Comparison of ENCODE assay signal across 1 cellular context in genomic region chr1:225896937-225897549, GRCh38.
TF ChIP-seq lines count a peak whose summit lies in the region.

No MANE protein-coding gene starts in this region.

TF ChIP-seq in HepG2, 621 proteins besides CTCF, POLR2A, EP300 and RAD21 (continued from another document and continues in another):
- no peak for TF ChIP-seq ZNF839 (CRISPR knock-in tag; IDR thresholded peaks at IDR 0.05; ENCODE audit: borderline replicate concordance)
- no peak for TF ChIP-seq NFE2L2 (IDR thresholded peaks at IDR 0.05; ENCODE audit: low read length)
- TF ChIP-seq FOXA1 (IDR thresholded peaks at IDR 0.05): no peak
- TF ChIP-seq FOXA1 (CRISPR knock-in tag; IDR thresholded peaks at IDR 0.05): 0 out of 2 replicates have a peak, but pooled peaks have one; percentile 24
- no peak for TF ChIP-seq PREB (CRISPR knock-in tag; IDR thresholded peaks at IDR 0.05)
- TF ChIP-seq TOPORS (CRISPR knock-in tag; IDR thresholded peaks at IDR 0.05): no peak
- TF ChIP-seq ZNF362 (CRISPR knock-in tag; IDR thresholded peaks at IDR 0.05; ENCODE audit: borderline replicate concordance): no peak
- no peak for TF ChIP-seq ZNF280B (CRISPR knock-in tag; IDR thresholded peaks at IDR 0.05; ENCODE audit: borderline replicate concordance)
- no peak for TF ChIP-seq ZBTB7A (CRISPR knock-in tag; IDR thresholded peaks at IDR 0.05)
- no peak for TF ChIP-seq BRF2 (CRISPR knock-in tag; IDR thresholded peaks at IDR 0.05)
- no peak for TF ChIP-seq ZNF180 (CRISPR knock-in tag; IDR thresholded peaks at IDR 0.05; ENCODE audit: borderline replicate concordance, low read depth)
- TF ChIP-seq ZNF17 (CRISPR knock-in tag; IDR thresholded peaks at IDR 0.05): no peak
- TF ChIP-seq ZNF569 (CRISPR knock-in tag; IDR thresholded peaks at IDR 0.05; ENCODE audit: borderline replicate concordance): no peak
- no peak for TF ChIP-seq ZNF563 (CRISPR knock-in tag; IDR thresholded peaks at IDR 0.05)
- no peak for TF ChIP-seq AHR (CRISPR knock-in tag; IDR thresholded peaks at IDR 0.05)
- peak; percentile 22; the same call in 1 of the 2 replicates for TF ChIP-seq HMG20A (CRISPR knock-in tag; IDR thresholded peaks at IDR 0.05; ENCODE audit: borderline replicate concordance)
- TF ChIP-seq ZNF768 (CRISPR knock-in tag; IDR thresholded peaks at IDR 0.05): no peak
- no peak for TF ChIP-seq ADNP (CRISPR knock-in tag; IDR thresholded peaks at IDR 0.05)
- peak; percentile 50 for TF ChIP-seq NFYC (CRISPR knock-in tag; IDR thresholded peaks at IDR 0.05)
- TF ChIP-seq TAF15 (IDR thresholded peaks at IDR 0.05; ENCODE audit: low read depth, low read length, poor library complexity, severe bottlenecking): no peak
- TF ChIP-seq ZNF317 (CRISPR knock-in tag; IDR thresholded peaks at IDR 0.05): no peak
- 0 out of 2 replicates have a peak, but pooled peaks have one; percentile 29 for TF ChIP-seq NFYB (CRISPR knock-in tag; IDR thresholded peaks at IDR 0.05)
- no peak for TF ChIP-seq ZNF746 (CRISPR knock-in tag; IDR thresholded peaks at IDR 0.05)
- TF ChIP-seq ZNF639 (CRISPR knock-in tag; conservative IDR thresholded peaks at IDR 0.05): no peak
- no peak for TF ChIP-seq GPN1 (CRISPR knock-in tag; IDR thresholded peaks at IDR 0.05; ENCODE audit: borderline replicate concordance)
- TF ChIP-seq ZSCAN31 (CRISPR knock-in tag; IDR thresholded peaks at IDR 0.05; ENCODE audit: low read depth): no peak
- no peak for TF ChIP-seq KMT2A (CRISPR knock-in tag; IDR thresholded peaks at IDR 0.05)
- no peak for TF ChIP-seq ZNF777 (CRISPR knock-in tag; IDR thresholded peaks at IDR 0.05)
- TF ChIP-seq POGK (CRISPR knock-in tag; conservative IDR thresholded peaks at IDR 0.05): no peak
- TF ChIP-seq ZBTB44 (CRISPR knock-in tag; IDR thresholded peaks at IDR 0.05): no peak
- TF ChIP-seq E2F2 (CRISPR knock-in tag; IDR thresholded peaks at IDR 0.05; ENCODE audit: borderline replicate concordance): no peak
- TF ChIP-seq ZFP91 (CRISPR knock-in tag; IDR thresholded peaks at IDR 0.05; ENCODE audit: borderline replicate concordance): peak; percentile 45; the same call in 1 of the 2 replicates
- TF ChIP-seq HBP1 (CRISPR knock-in tag; IDR thresholded peaks at IDR 0.05; ENCODE audit: low read depth): no peak
- TF ChIP-seq HDAC1 (CRISPR knock-in tag; IDR thresholded peaks at IDR 0.05): no peak; the same call in none of the 2 replicates
- no peak for TF ChIP-seq PPARG (CRISPR knock-in tag; conservative IDR thresholded peaks at IDR 0.05)
- TF ChIP-seq MXD4 (CRISPR knock-in tag; IDR thresholded peaks at IDR 0.05): 0 out of 2 replicates have a peak, but pooled peaks have one; percentile 36
- no peak for TF ChIP-seq HOXA5 (CRISPR knock-in tag; IDR thresholded peaks at IDR 0.05)
- peak; percentile 46; the same call in 1 of the 2 replicates for TF ChIP-seq PHF21A (CRISPR knock-in tag; IDR thresholded peaks at IDR 0.05)
- no peak for TF ChIP-seq KMT2B (CRISPR knock-in tag; IDR thresholded peaks at IDR 0.05)
- no peak; the same call in 1 of the 2 replicates for TF ChIP-seq HIC2 (CRISPR knock-in tag; IDR thresholded peaks at IDR 0.05; ENCODE audit: low read depth)
- TF ChIP-seq SAP130 (CRISPR knock-in tag; IDR thresholded peaks at IDR 0.05; ENCODE audit: low read depth): peak; percentile 72
- TF ChIP-seq ZMYM4 (CRISPR knock-in tag; IDR thresholded peaks at IDR 0.05): peak; percentile 40; the same call in 1 of the 2 replicates
- no peak for TF ChIP-seq ZZZ3 (CRISPR knock-in tag; IDR thresholded peaks at IDR 0.05; ENCODE audit: borderline replicate concordance)
- no peak for TF ChIP-seq PAWR (CRISPR knock-in tag; IDR thresholded peaks at IDR 0.05; ENCODE audit: borderline replicate concordance)
- no peak for TF ChIP-seq ZKSCAN1 (IDR thresholded peaks at IDR 0.05; ENCODE audit: low read length)
- no peak for TF ChIP-seq ZSCAN20 (CRISPR knock-in tag; IDR thresholded peaks at IDR 0.05; ENCODE audit: borderline replicate concordance)
- TF ChIP-seq ZNF720 (CRISPR knock-in tag; IDR thresholded peaks at IDR 0.05): no peak
- no peak for TF ChIP-seq ZNF143 (CRISPR knock-in tag; IDR thresholded peaks at IDR 0.05)
- TF ChIP-seq ZNF616 (CRISPR knock-in tag; IDR thresholded peaks at IDR 0.05; ENCODE audit: low read depth): no peak
- no peak for TF ChIP-seq TOE1 (CRISPR knock-in tag; IDR thresholded peaks at IDR 0.05)
- peak; percentile 73; the same call in 1 of the 2 replicates for TF ChIP-seq RELA (CRISPR knock-in tag; IDR thresholded peaks at IDR 0.05)
- TF ChIP-seq ZSCAN5A (CRISPR knock-in tag; IDR thresholded peaks at IDR 0.05; ENCODE audit: borderline replicate concordance): no peak
- no peak for TF ChIP-seq ZBTB21 (CRISPR knock-in tag; IDR thresholded peaks at IDR 0.05)
